Comparison of ENCODE assay signal across 13 cellular contexts in genomic region chr17:46850688-46851028, GRCh38. TPM values are rescaled to one million over a fixed set of nuclear protein-coding genes. Genes with fewer than 3 reads are reported as not detected.
A peak's percentile ranks its signal among the peaks of the same experiment; 100 is the strongest.
DNase-seq lines count a peak whose midpoint lies in the region; ATAC-seq and TF ChIP-seq lines count a peak whose summit lies in the region.
"Had no signal": no experiment of that assay in that cellular context is flagged by ENCODE, and none has a peak within 500 bp of the region (broad histone marks: within the 10 kb centered on the region; RNA-seq: fewer than 3 reads in every experiment).

No MANE protein-coding gene starts in this region.

- no peaks in the 10 kb centered on the region for H3K9me3 Mint-ChIP-seq in activated T-cell treated with anti-CD3 and anti-CD28 coated beads, Interleukin-2, amount 50 U/mL, for 24 hours
- H3K9me3 Mint-ChIP-seq in activated T-helper 17 cell treated with anti-CD3 and anti-CD28 coated beads, Interleukin-2, amount 50 U/mL, for 72 hours: no peaks in the 10 kb centered on the region
- peaks cover 0 to 2% (median 0%) of the 10 kb centered on the region in 6 donors for H3K9me3 Mint-ChIP-seq in immature natural killer cell

- H3K36me3 Mint-ChIP-seq in activated T-cell treated with anti-CD3 and anti-CD28 coated beads, Interleukin-2, amount 50 U/mL, for 24 hours (ENCODE audit: low read depth): no peaks in the 10 kb centered on the region
- no peaks in the 10 kb centered on the region for H3K36me3 Mint-ChIP-seq in activated T-helper 17 cell treated with anti-CD3 and anti-CD28 coated beads, Interleukin-2, amount 50 U/mL, for 72 hours (ENCODE audit: low read depth)
- no peaks in the 10 kb centered on the region for H3K36me3 Mint-ChIP-seq in immature natural killer cell

- H3K4me1 Mint-ChIP-seq in activated T-cell treated with anti-CD3 and anti-CD28 coated beads, Interleukin-2, amount 50 U/mL, for 24 hours (ENCODE audit: low read depth): peaks cover 13% of the 10 kb centered on the region
- no peaks in the 10 kb centered on the region for H3K4me1 Mint-ChIP-seq in activated T-helper 17 cell treated with anti-CD3 and anti-CD28 coated beads, Interleukin-2, amount 50 U/mL, for 72 hours
- peaks cover 0 to 17% of the 10 kb centered on the region in 2 donors for H3K4me1 Mint-ChIP-seq in immature natural killer cell

- no peak for ATAC-seq in activated T-helper 17 cell treated with anti-CD3 and anti-CD28 coated beads, Interleukin-2, amount 50 U/mL, for 72 hours (replicated peaks)
- ATAC-seq in GM18511 (IDR thresholded peaks at IDR 0.05; ENCODE audit: unreplicated experiment) (no peak), GM19467 (IDR thresholded peaks at IDR 0.05; ENCODE audit: unreplicated experiment) (no peak), HG03108 (IDR thresholded peaks at IDR 0.05; ENCODE audit: unreplicated experiment) (no peak)

- peaks cover 83% of the 10 kb centered on the region for H3K27me3 Mint-ChIP-seq in activated T-cell treated with anti-CD3 and anti-CD28 coated beads, Interleukin-2, amount 50 U/mL, for 24 hours
- H3K27me3 Mint-ChIP-seq in activated T-helper 17 cell treated with anti-CD3 and anti-CD28 coated beads, Interleukin-2, amount 50 U/mL, for 72 hours: peaks cover 59% of the 10 kb centered on the region
- peaks cover 14 to 61% (median 24%) of the 10 kb centered on the region in 3 donors for H3K27me3 Mint-ChIP-seq in immature natural killer cell (ENCODE audit: low read depth in 3 of 3)

- no peak overlapping the region for H3K27ac Mint-ChIP-seq in activated T-cell treated with anti-CD3 and anti-CD28 coated beads, Interleukin-2, amount 50 U/mL, for 24 hours
- no peak overlapping the region for H3K27ac Mint-ChIP-seq in activated T-helper 17 cell treated with anti-CD3 and anti-CD28 coated beads, Interleukin-2, amount 50 U/mL, for 72 hours
- H3K27ac Mint-ChIP-seq in immature natural killer cell: no peak overlapping the region

- DNase-seq in activated T-cell treated with anti-CD3 and anti-CD28 coated beads, Interleukin-2, amount 50 U/mL, for 24 hours: no peak
- DNase-seq in activated T-cell treated with anti-CD3 and anti-CD28 coated beads, Interleukin-2, amount 50 U/mL, for 48 hours: no peak
- DNase-seq in immature natural killer cell (no peak), retinal pigment epithelial cell (ENCODE audit: low read depth) (no peak)
- DNase-seq: activated gamma-delta T cell treated with Interleukin-2 at 50 U/mL for 16 hours, foreskin keratinocyte, NCI-H2107, SHP77 treated with DMSO at 0.1 percent for 48 hours had no signal

- H3K4me3 Mint-ChIP-seq in activated T-cell treated with anti-CD3 and anti-CD28 coated beads, Interleukin-2, amount 50 U/mL, for 24 hours: peak overlapping the region; percentile 56
- peak overlapping the region; percentile 36 for H3K4me3 Mint-ChIP-seq in activated T-helper 17 cell treated with anti-CD3 and anti-CD28 coated beads, Interleukin-2, amount 50 U/mL, for 72 hours
- H3K4me3 Mint-ChIP-seq in immature natural killer cell: peak overlapping the region in 4 of 5 donors; percentile 6 to 48 (median 34)

- no peak for TF ChIP-seq CTCF in retinal pigment epithelial cell (conservative IDR thresholded peaks at IDR 0.05; ENCODE audit: low read depth, low read length)

- H3K4me3 ChIP-seq in retinal pigment epithelial cell (ENCODE audit: low read length): peak overlapping the region; percentile 23

RNA-seq across cellular contexts. Expression of gene WNT9B, which starts 0.7 kb away (rescaled TPM):
- not detected for total RNA-seq in activated T-helper 17 cell treated with anti-CD3 and anti-CD28 coated beads, Interleukin-2, amount 50 U/mL, for 72 hours
- not detected for polyA plus RNA-seq in immature natural killer cell
- total RNA-seq: A172, foreskin keratinocyte had no signal
- polyA plus RNA-seq: foreskin keratinocyte had no signal

RNA-seq across cellular contexts. Expression of gene WNT3, which starts 32.2 kb away (rescaled TPM):
- under 1 TPM in 1 of 2 donors, not detected in 1; 0.13 TPM for total RNA-seq in activated T-helper 17 cell treated with anti-CD3 and anti-CD28 coated beads, Interleukin-2, amount 50 U/mL, for 72 hours
- polyA plus RNA-seq in immature natural killer cell: under 1 TPM in 2 of 3 donors, not detected in 1; 0.12 to 0.17 TPM
